In the genomic region with DNA sequence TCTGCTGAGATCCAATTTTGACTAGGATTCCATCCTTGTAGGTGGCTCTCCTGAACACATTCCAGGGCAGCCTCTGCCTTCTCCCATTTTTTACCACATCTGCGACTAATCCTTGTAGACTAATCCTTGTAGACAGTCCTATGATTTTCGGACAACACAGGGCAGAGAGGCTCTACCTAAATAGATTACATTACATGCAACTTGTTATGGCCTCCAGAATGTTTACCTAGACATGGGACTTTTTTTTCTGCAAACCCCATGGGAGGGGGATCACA, we compare ENCODE assay signal across 21 cellular contexts.
"Had no signal": no experiment of that assay in that cellular context is flagged by ENCODE, and none has a peak within 500 bp of the region (broad histone marks: within the 10 kb centered on the region; RNA-seq: fewer than 3 reads in every experiment).

No MANE protein-coding gene starts in this region.

- H3K27me3 ChIP-seq: colonic mucosa, gastroesophageal sphincter, hepatocyte, pancreas, right atrium auricular region, sigmoid colon, testis had no signal

- H3K27ac ChIP-seq: colonic mucosa, epithelial cell of prostate, foreskin keratinocyte, gastroesophageal sphincter, heart left ventricle, hepatocyte, neutrophil, pancreas, right atrium auricular region, sigmoid colon, spleen, testis, tibial artery had no signal

- FAIRE-seq: kidney, pancreas had no signal

- H3K4me3 ChIP-seq: colonic mucosa, gastroesophageal sphincter, heart left ventricle, hepatocyte, lung, pancreas, right atrium auricular region, sigmoid colon, spleen, testis, tibial artery had no signal

- DNase-seq: colonic mucosa; effector CD8-positive, alpha-beta T cell; endodermal cell; foreskin keratinocyte; heart left ventricle; kidney; natural killer cell; pancreas; sigmoid colon; spleen; stimulated activated CD4-positive, alpha-beta T cell treated with anti-CD3 and anti-CD28 coated beads, Interleukin-4, amount 100 ng/mL, for 4 hours; stimulated activated naive CD8-positive, alpha-beta T cell treated with anti-CD3 and anti-CD28 coated beads, Interleukin-15, Interleukin-2, amounts not matched to agents 100 U/mL and 50 U/mL, for 24 hours; substantia nigra; testis; tibial artery had no signal

- H3K4me1 ChIP-seq: colonic mucosa, foreskin keratinocyte, heart left ventricle, right atrium auricular region, tibial artery had no signal

- H3K9me3 ChIP-seq: colonic mucosa, gastroesophageal sphincter, heart left ventricle, neutrophil, pancreas, right atrium auricular region, sigmoid colon, spleen, testis, tibial artery had no signal

- H3K36me3 ChIP-seq: colonic mucosa, gastroesophageal sphincter, heart left ventricle, neutrophil, pancreas, right atrium auricular region, sigmoid colon, spleen, tibial artery had no signal
